Comparison of ENCODE assay signal across 21 cellular contexts in the genomic region with DNA sequence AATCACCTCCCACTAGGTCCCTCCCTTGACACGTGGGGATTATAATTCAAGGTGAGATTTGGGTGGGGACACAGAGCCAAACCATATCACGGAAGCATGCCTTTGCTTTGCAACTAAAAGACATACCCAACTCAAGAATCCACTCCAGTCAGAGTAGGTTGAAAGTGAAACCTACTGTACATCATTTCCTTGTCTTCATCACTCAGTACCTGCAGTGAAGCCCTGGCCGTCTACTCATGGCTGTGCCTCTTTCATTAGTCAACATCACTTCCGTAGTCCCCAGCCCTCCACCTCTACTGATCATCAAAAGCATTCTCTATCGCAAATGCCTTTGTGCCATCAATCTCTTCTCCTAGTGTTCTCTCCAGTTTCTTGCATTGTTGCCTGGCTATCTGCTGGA.
"Had no signal": no experiment of that assay in that cellular context is flagged by ENCODE, and none has a peak within 500 bp of the region (broad histone marks: within the 10 kb centered on the region; RNA-seq: fewer than 3 reads in every experiment).

No MANE protein-coding gene starts in this region.

- H3K27ac ChIP-seq: dorsolateral prefrontal cortex, ovary, psoas muscle, sigmoid colon, thoracic aorta, tibial nerve, upper lobe of right lung, uterus had no signal

- H3K27ac Mint-ChIP-seq: immature natural killer cell; memory B cell; natural killer cell; stimulated activated memory B cell treated with anti-CD40 and anti-IgM and Interleukin-4, amounts not matched to agents 10 μg/mL and 1 μg/mL and 100 μg/mL, for 72 hours; stimulated activated naive CD8-positive, alpha-beta T cell treated with anti-CD3 and anti-CD28 coated beads, Interleukin-15, Interleukin-2, amounts not matched to agents 100 ng/mL and 50 ng/mL, for 24 hours had no signal

- ATAC-seq: natural killer cell; psoas muscle; right cardiac atrium; stimulated activated memory B cell treated with anti-CD40 and anti-IgM and Interleukin-4, amounts not matched to agents 10 μg/mL and 1 μg/mL and 100 μg/mL, for 72 hours; upper lobe of right lung had no signal

- H3K4me3 Mint-ChIP-seq: immature natural killer cell; memory B cell; natural killer cell; stimulated activated memory B cell treated with anti-CD40 and anti-IgM and Interleukin-4, amounts not matched to agents 10 μg/mL and 1 μg/mL and 100 μg/mL, for 72 hours; stimulated activated naive CD8-positive, alpha-beta T cell treated with anti-CD3 and anti-CD28 coated beads, Interleukin-15, Interleukin-2, amounts not matched to agents 100 ng/mL and 50 ng/mL, for 24 hours had no signal

- H3K9me3 Mint-ChIP-seq: stimulated activated naive CD8-positive, alpha-beta T cell treated with anti-CD3 and anti-CD28 coated beads, Interleukin-15, Interleukin-2, amounts not matched to agents 100 ng/mL and 50 ng/mL, for 24 hours had no signal

- H3K27me3 ChIP-seq: dorsolateral prefrontal cortex, ovary, sigmoid colon, tibial nerve, upper lobe of right lung, uterus had no signal

- H3K36me3 ChIP-seq: ovary, sigmoid colon, thoracic aorta, tibial nerve, upper lobe of right lung, uterus had no signal

- H3K4me1 ChIP-seq: psoas muscle, sigmoid colon, tibial nerve, upper lobe of right lung, uterus had no signal

- H3K36me3 Mint-ChIP-seq: immature natural killer cell; memory B cell; natural killer cell; stimulated activated memory B cell treated with anti-CD40 and anti-IgM and Interleukin-4, amounts not matched to agents 10 μg/mL and 1 μg/mL and 100 μg/mL, for 72 hours had no signal

- H3K9me3 ChIP-seq: ovary, psoas muscle, sigmoid colon, thoracic aorta, tibial nerve, upper lobe of right lung, uterus had no signal

- H3K4me3 ChIP-seq: dorsolateral prefrontal cortex, lung, ovary, psoas muscle, sigmoid colon, thoracic aorta, tibial nerve, upper lobe of right lung, uterus had no signal

- H3K4me1 Mint-ChIP-seq: immature natural killer cell, memory B cell, natural killer cell had no signal

- DNase-seq: dorsolateral prefrontal cortex; effector CD4-positive, alpha-beta T cell; hypothalamus; immature natural killer cell; islet precursor cell; natural killer cell; occipital lobe; ovary; posterior cingulate gyrus; psoas muscle; right cardiac atrium; sigmoid colon; stimulated activated CD4-positive, alpha-beta T cell treated with anti-CD3 and anti-CD28 coated beads, Interleukin-4, amount 100 ng/mL, for 4 hours; upper lobe of right lung; uterus had no signal
